In the genomic region with DNA sequence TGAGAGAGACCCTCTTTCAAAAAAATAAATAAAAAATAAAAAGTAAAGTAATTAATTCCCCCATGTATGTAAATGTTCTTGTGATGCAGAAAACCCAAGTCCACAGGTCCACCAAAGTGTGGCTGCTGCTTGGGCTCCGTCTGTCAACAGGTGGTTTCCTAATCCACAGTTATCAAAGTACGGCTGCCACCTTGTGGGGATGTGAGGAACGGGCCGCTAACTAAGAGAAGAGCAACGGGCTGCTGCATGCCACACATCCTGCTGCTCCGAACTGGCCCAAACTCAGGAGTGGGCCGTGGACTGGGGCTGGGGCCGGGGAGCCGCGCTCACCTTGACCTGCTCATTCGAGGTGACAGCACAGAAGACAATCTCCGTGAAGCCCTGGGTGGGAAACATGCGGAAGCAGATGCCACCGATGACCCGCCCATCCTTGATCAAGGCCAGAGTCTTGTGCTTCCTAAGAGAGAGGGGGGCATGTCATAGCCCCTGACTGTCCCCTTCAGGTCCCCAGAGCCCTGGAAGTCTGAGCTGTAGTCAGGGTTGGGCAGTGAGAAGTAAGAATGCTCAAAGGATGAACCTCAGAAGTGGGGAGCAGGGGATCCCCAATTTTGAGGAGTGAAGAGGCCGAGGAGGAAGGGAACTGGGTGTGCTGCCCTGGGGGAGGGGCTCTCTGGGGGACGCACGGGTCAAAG, we compare ENCODE assay signal across 8 cellular contexts. TPM values are rescaled to one million over a fixed set of nuclear protein-coding genes. Genes with fewer than 3 reads are reported as not detected.
DNase-seq lines count a peak whose midpoint lies in the region; ATAC-seq, FAIRE-seq and TF ChIP-seq lines count a peak whose summit lies in the region.

No MANE protein-coding gene starts in this region.

- no peaks in the 10 kb centered on the region for H3K9me3 ChIP-seq in NT2/D1 (ENCODE audit: insufficient read depth, low read length)
- H3K9me3 ChIP-seq in mucosa of descending colon: no peaks in the 10 kb centered on the region

- peak; percentile 77 for TF ChIP-seq CTCF in mucosa of descending colon (IDR thresholded peaks at IDR 0.05)

- peaks cover 29 to 36% (median 32%) of the 10 kb centered on the region in 3 donors for H3K4me1 Mint-ChIP-seq in IgD-negative memory B cell
- H3K4me1 Mint-ChIP-seq in activated CD8-positive, alpha-beta memory T cell treated with anti-CD3 and anti-CD28 coated beads, Interleukin-2, amount 10 ng/mL, durations not matched to agents 7 days and 5 days: peaks cover 51% of the 10 kb centered on the region

- H3K36me3 ChIP-seq in NT2/D1 (ENCODE audit: insufficient read depth, insufficient read length, low read length) (peaks cover 80% of the 10 kb centered on the region), mucosa of descending colon (ENCODE audit: low read depth) (no peaks in the 10 kb centered on the region)

- H3K36me3 Mint-ChIP-seq in IgD-negative memory B cell: peaks cover 2% of the 10 kb centered on the region
- peaks cover 12% of the 10 kb centered on the region for H3K36me3 Mint-ChIP-seq in activated CD8-positive, alpha-beta memory T cell treated with anti-CD3 and anti-CD28 coated beads, Interleukin-2, amount 10 ng/mL, durations not matched to agents 7 days and 5 days

- intact Hi-C loops in mucosa of descending colon (cut with DNase I, micrococcal nuclease): loop anchor here (5.0 to 10.0 kb wide), 2 partner anchors 50 to 152 kb away; a partner anchor contains a TSS

- H3K4me1 ChIP-seq in NT2/D1 (ENCODE audit: insufficient read depth, insufficient read length): peaks cover 15% of the 10 kb centered on the region
- H3K4me1 ChIP-seq in mucosa of descending colon (ENCODE audit: low read depth): peaks cover 24% of the 10 kb centered on the region

- peak overlapping the region; percentile 25 to 79 (median 72) for H3K4me3 Mint-ChIP-seq in IgD-negative memory B cell
- no peak overlapping the region for H3K4me3 Mint-ChIP-seq in activated CD8-positive, alpha-beta memory T cell treated with anti-CD3 and anti-CD28 coated beads, Interleukin-2, amount 10 ng/mL, durations not matched to agents 7 days and 5 days

- no peaks in the 10 kb centered on the region for H3K9me3 Mint-ChIP-seq in IgD-negative memory B cell
- no peaks in the 10 kb centered on the region for H3K9me3 Mint-ChIP-seq in activated CD8-positive, alpha-beta memory T cell treated with anti-CD3 and anti-CD28 coated beads, Interleukin-2, amount 10 ng/mL, durations not matched to agents 7 days and 5 days (ENCODE audit: low read depth)

- H3K27me3 ChIP-seq in NT2/D1 (ENCODE audit: insufficient read depth, insufficient read length): no peaks in the 10 kb centered on the region

- CTCF ChIA-PET in activated CD8-positive, alpha-beta memory T cell treated with anti-CD3 and anti-CD28 coated beads, Interleukin-2, amount 10 ng/mL, durations not matched to agents 7 days and 5 days (lab: Charles Lee): interaction anchor here (0.5 to 16.2 kb wide), 10 partner anchors 33 to 153 kb away, joined by 3 to 117 read pairs (median 16); a partner anchor contains a TSS

- no peak overlapping the region for H3K9ac ChIP-seq in NT2/D1 (ENCODE audit: insufficient read length, low read depth)

- DNase-seq in COLO829 (ENCODE audit: low spot score): peak; percentile 45
- peak; percentile 51 for DNase-seq in NT2/D1 (ENCODE audit: low read depth, low spot score)
- peak; percentile 93 for DNase-seq in activated CD8-positive, alpha-beta memory T cell treated with anti-CD3 and anti-CD28 coated beads, Interleukin-2, amount 10 ng/mL, durations not matched to agents 7 days and 5 days
- peak; percentile 84 to 94 (median 88) for DNase-seq in mucosa of descending colon
- DNase-seq in stimulated activated CD8-positive, alpha-beta memory T cell treated with anti-CD3 and anti-CD28 coated beads, Interleukin-4, amount 100 ng/mL, for 4 hours (ENCODE audit: low read depth in 2 of 2, low spot score in 1 of 2): peak; percentile 64 to 71

- peak; percentile 21 for ATAC-seq in activated CD8-positive, alpha-beta memory T cell treated with anti-CD3 and anti-CD28 coated beads, Interleukin-2, amount 10 ng/mL, durations not matched to agents 7 days and 5 days
- ATAC-seq in mucosa of descending colon (peak; percentile 53), GM18858 (IDR thresholded peaks at IDR 0.05; ENCODE audit: unreplicated experiment) (no peak)

- H3K27me3 Mint-ChIP-seq in IgD-negative memory B cell: no peaks in the 10 kb centered on the region
- no peaks in the 10 kb centered on the region for H3K27me3 Mint-ChIP-seq in activated CD8-positive, alpha-beta memory T cell treated with anti-CD3 and anti-CD28 coated beads, Interleukin-2, amount 10 ng/mL, durations not matched to agents 7 days and 5 days

- FAIRE-seq in endometrium (lab: Jason Lieb, UNC): peak; percentile 91

- H3K4me3 ChIP-seq in NT2/D1 (ENCODE audit: insufficient read length, low read depth): no peak overlapping the region
- no peak overlapping the region for H3K4me3 ChIP-seq in mucosa of descending colon

- H3K27ac Mint-ChIP-seq in IgD-negative memory B cell: peak overlapping the region; percentile 97 to 98 (median 98)
- peak overlapping the region; percentile 6 for H3K27ac Mint-ChIP-seq in activated CD8-positive, alpha-beta memory T cell treated with anti-CD3 and anti-CD28 coated beads, Interleukin-2, amount 10 ng/mL, durations not matched to agents 7 days and 5 days

RNA-seq across cellular contexts. Expression of a gene that starts 4.3 kb away (rescaled TPM):
- 26.7 TPM for polyA plus RNA-seq in IgD-negative memory B cell
- total RNA-seq in activated CD8-positive, alpha-beta memory T cell treated with anti-CD3 and anti-CD28 coated beads, Interleukin-2, amount 10 ng/mL, durations not matched to agents 7 days and 5 days: 10 to 100 TPM; 49.0 to 58.2 TPM
- total RNA-seq in mucosa of descending colon: 10 to 100 TPM; 21.6 to 47.8 (median 31.4) TPM

RNA-seq across cellular contexts. Expression of a gene that starts 4.3 kb away (rescaled TPM):
- polyA plus RNA-seq in IgD-negative memory B cell: 13.3 TPM
- total RNA-seq in activated CD8-positive, alpha-beta memory T cell treated with anti-CD3 and anti-CD28 coated beads, Interleukin-2, amount 10 ng/mL, durations not matched to agents 7 days and 5 days: 100 to 1,000 TPM in 1 of 2 experiments, 10 to 100 TPM in 1; 65.8 to 105 TPM
- total RNA-seq in mucosa of descending colon: 10 to 100 TPM; 11.7 to 18.0 (median 14.0) TPM

RNA-seq across cellular contexts. Expression of a gene that starts 5.8 kb away (rescaled TPM):
- polyA plus RNA-seq in IgD-negative memory B cell: 0.15 TPM
- under 1 TPM in 1 of 2 experiments, not detected in 1; 0.58 TPM for total RNA-seq in activated CD8-positive, alpha-beta memory T cell treated with anti-CD3 and anti-CD28 coated beads, Interleukin-2, amount 10 ng/mL, durations not matched to agents 7 days and 5 days
- total RNA-seq in mucosa of descending colon: under 1 TPM in 1 of 3 donors, not detected in 2; 0.28 TPM

RNA-seq across cellular contexts. Expression of a gene that starts 18.6 kb away (rescaled TPM):
- polyA plus RNA-seq in IgD-negative memory B cell: 0.09 TPM
- under 1 TPM; 0.12 to 0.18 TPM for total RNA-seq in activated CD8-positive, alpha-beta memory T cell treated with anti-CD3 and anti-CD28 coated beads, Interleukin-2, amount 10 ng/mL, durations not matched to agents 7 days and 5 days
- total RNA-seq in mucosa of descending colon: under 1 TPM; 0.41 to 0.96 (median 0.58) TPM

RNA-seq across cellular contexts. Expression of a gene that starts 37.9 kb away (rescaled TPM):
- 86.8 TPM for polyA plus RNA-seq in IgD-negative memory B cell
- 10 to 100 TPM; 86.9 to 99.4 TPM for total RNA-seq in activated CD8-positive, alpha-beta memory T cell treated with anti-CD3 and anti-CD28 coated beads, Interleukin-2, amount 10 ng/mL, durations not matched to agents 7 days and 5 days
- total RNA-seq in mucosa of descending colon: 100 to 1,000 TPM; 133 to 161 (median 160) TPM
